In genomic region chr11:65611758-65612603, GRCh38 we compare ENCODE assay signal across 1 cellular context.
TF ChIP-seq lines count a peak whose summit lies in the region.

No MANE protein-coding gene starts in this region.

TF ChIP-seq in HCT116, 20 proteins besides CTCF, POLR2A, EP300 and RAD21:
- no peak for TF ChIP-seq ZBTB33 (IDR thresholded peaks at IDR 0.05; ENCODE audit: extremely low read depth, insufficient replicate concordance, low read length)
- TF ChIP-seq SIN3A (IDR thresholded peaks at IDR 0.05; ENCODE audit: low read depth): no peak
- no peak for TF ChIP-seq CEBPB (IDR thresholded peaks at IDR 0.05; ENCODE audit: low read depth)
- no peak for TF ChIP-seq ELF1 (IDR thresholded peaks at IDR 0.05; ENCODE audit: borderline replicate concordance, low read depth)
- no peak for TF ChIP-seq POLR2AphosphoS5 (IDR thresholded peaks at IDR 0.05; ENCODE audit: low read depth, low read length)
- TF ChIP-seq JUND (IDR thresholded peaks at IDR 0.05): no peak
- no peak for TF ChIP-seq EZH2 (IDR thresholded peaks at IDR 0.05)
- no peak for TF ChIP-seq ZNF274 (IDR thresholded peaks at IDR 0.05; ENCODE audit: low read depth, low read length)
- no peak for TF ChIP-seq SRF (IDR thresholded peaks at IDR 0.05; ENCODE audit: low read depth)
- TF ChIP-seq CBX3 (IDR thresholded peaks at IDR 0.05; ENCODE audit: low read depth): no peak
- TF ChIP-seq YY1 (IDR thresholded peaks at IDR 0.05; ENCODE audit: extremely low read depth, insufficient replicate concordance, low read depth, low read length): no peak
- no peak for TF ChIP-seq EGR1 (IDR thresholded peaks at IDR 0.05; ENCODE audit: low read depth)
- TF ChIP-seq MAX (IDR thresholded peaks at IDR 0.05): no peak
- no peak for TF ChIP-seq REST (IDR thresholded peaks at IDR 0.05; ENCODE audit: low read depth)
- no peak for TF ChIP-seq EZH2phosphoT487 (IDR thresholded peaks at IDR 0.05; ENCODE audit: borderline replicate concordance)
- no peak for TF ChIP-seq SP1 (IDR thresholded peaks at IDR 0.05; ENCODE audit: low read depth)
- no peak for TF ChIP-seq FOSL1 (IDR thresholded peaks at IDR 0.05; ENCODE audit: low read depth)
- no peak for TF ChIP-seq ATF3 (IDR thresholded peaks at IDR 0.05)
- no peak for TF ChIP-seq TCF7L2 (IDR thresholded peaks at IDR 0.05; ENCODE audit: borderline replicate concordance, extremely low read depth, insufficient read depth, insufficient read length)
- no peak for TF ChIP-seq ZFX (IDR thresholded peaks at IDR 0.05)
